Comparison of ENCODE assay signal across 29 cellular contexts in genomic region chr4:148857973-148858534, GRCh38.
DNase-seq lines count a peak whose midpoint lies in the region; ATAC-seq, FAIRE-seq and TF ChIP-seq lines count a peak whose summit lies in the region.
"Had no signal": no experiment of that assay in that cellular context is flagged by ENCODE, and none has a peak within 500 bp of the region (broad histone marks: within the 10 kb centered on the region; RNA-seq: fewer than 3 reads in every experiment).

No MANE protein-coding gene starts in this region.

- H3K9me3 ChIP-seq in OCI-LY7 (ENCODE audit: low read length), result no peaks in the 10 kb centered on the region
- no peaks in the 10 kb centered on the region for H3K9me3 ChIP-seq in colonic mucosa
- H3K9me3 ChIP-seq in small intestine (ENCODE audit: control insufficient read depth, low read depth), result no peaks in the 10 kb centered on the region
- H3K9me3 ChIP-seq: A549, HAP-1, SJCRH30 had no signal

- H3K36me3 ChIP-seq in OCI-LY7 (ENCODE audit: insufficient read depth, low read length), result no peaks in the 10 kb centered on the region
- H3K36me3 ChIP-seq in colonic mucosa, result no peaks in the 10 kb centered on the region
- no peaks in the 10 kb centered on the region for H3K36me3 ChIP-seq in small intestine (ENCODE audit: control insufficient read depth in 2 of 2, insufficient read depth in 2 of 2, low read length in 2 of 2)
- H3K36me3 ChIP-seq: BLaER1 treated with 17β-estradiol and CSF1 and Interleukin-3, amounts not matched to agents 10 nM and 100 nM; HAP-1; SJCRH30 had no signal

- H3K4me3 Mint-ChIP-seq in activated CD8-positive, alpha-beta T cell treated with anti-CD3 and anti-CD28 coated beads, Interleukin-2, amount 10 ng/mL, durations not matched to agents 7 days and 5 days, result no peak overlapping the region
- H3K4me3 Mint-ChIP-seq: CD4-positive, alpha-beta T cell; HFFc6 had no signal

- H3K27ac ChIP-seq in OCI-LY7 (ENCODE audit: low read depth, low read length, poor library complexity, severe bottlenecking) (no peak overlapping the region), colonic mucosa (peak overlapping the region; percentile 74), small intestine (ENCODE audit: low read depth in 1 of 2, low read length in 1 of 2) (no peak overlapping the region)
- H3K27ac ChIP-seq: A549; BLaER1 treated with 17β-estradiol and CSF1 and Interleukin-3, amounts not matched to agents 10 nM and 100 nM; PC-9; SJCRH30 had no signal

- POLR2A ChIA-PET in OCI-LY7 (lab: Charles Lee), result no interaction called here
- POLR2A ChIA-PET in activated CD8-positive, alpha-beta T cell treated with anti-CD3 and anti-CD28 coated beads, Interleukin-2, amount 10 ng/mL, durations not matched to agents 7 days and 5 days (lab: Charles Lee), result no interaction called here

- no TSS peak for BruUV-seq in OCI-LY7 (replicated peaks; lab: Mats Ljungman, UMichigan)

- ATAC-seq in HG02571 (IDR thresholded peaks at IDR 0.05; ENCODE audit: unreplicated experiment) (no peak), HG02973 (IDR thresholded peaks at IDR 0.05; ENCODE audit: unreplicated experiment) (no peak)
- no peak for ATAC-seq in activated CD8-positive, alpha-beta T cell treated with anti-CD3 and anti-CD28 coated beads, Interleukin-2, amount 10 ng/mL, durations not matched to agents 7 days and 5 days
- ATAC-seq: A549, Right ventricle myocardium inferior, SK-N-SH treated with all-trans-retinoic acid at 6 μM for 48 hours had no signal

- H3K4me3 ChIP-seq in OCI-LY7 (ENCODE audit: low read depth, low read length, poor library complexity, severe bottlenecking), result no peak overlapping the region
- no peak overlapping the region for H3K4me3 ChIP-seq in colonic mucosa
- no peak overlapping the region for H3K4me3 ChIP-seq in small intestine (ENCODE audit: low read depth in 1 of 2, low read length in 2 of 2)
- H3K4me3 ChIP-seq: A549; BLaER1 treated with 17β-estradiol and CSF1 and Interleukin-3, amounts not matched to agents 10 nM and 100 nM; HAP-1; PC-9; SJCRH30 had no signal

- CTCF ChIA-PET in OCI-LY7 (lab: Charles Lee; ENCODE audit: unreplicated experiment), result no interaction called here
- CTCF ChIA-PET in activated CD8-positive, alpha-beta T cell treated with anti-CD3 and anti-CD28 coated beads, Interleukin-2, amount 10 ng/mL, durations not matched to agents 7 days and 5 days (lab: Charles Lee), result no interaction called here

- H2AFZ ChIP-seq in OCI-LY7 (ENCODE audit: low read length), result peak overlapping the region; percentile 26; the same call in 1 of the 2 replicates
- H2AFZ ChIP-seq: PC-9 had no signal

- TF ChIP-seq CTCF in OCI-LY7 (conservative IDR thresholded peaks at IDR 0.05; ENCODE audit: low read length), result no peak
- TF ChIP-seq CTCF in colonic mucosa (IDR thresholded peaks at IDR 0.05), result no peak

- H3K79me2 ChIP-seq in OCI-LY7 (ENCODE audit: insufficient read depth, low read depth, low read length), result no peaks in the 10 kb centered on the region

- H3K9me3 Mint-ChIP-seq in activated CD8-positive, alpha-beta T cell treated with anti-CD3 and anti-CD28 coated beads, Interleukin-2, amount 10 ng/mL, durations not matched to agents 7 days and 5 days (ENCODE audit: insufficient read depth), result no peaks in the 10 kb centered on the region

- no peak overlapping the region for H3K27ac Mint-ChIP-seq in activated CD8-positive, alpha-beta T cell treated with anti-CD3 and anti-CD28 coated beads, Interleukin-2, amount 10 ng/mL, durations not matched to agents 7 days and 5 days
- H3K27ac Mint-ChIP-seq: CD4-positive, alpha-beta T cell; HFFc6 had no signal

- H3K27me3 Mint-ChIP-seq in activated CD8-positive, alpha-beta T cell treated with anti-CD3 and anti-CD28 coated beads, Interleukin-2, amount 10 ng/mL, durations not matched to agents 7 days and 5 days (ENCODE audit: low read depth), result no peaks in the 10 kb centered on the region

- DNase-seq in OCI-LY7 (ENCODE audit: low spot score) (no peak), colonic mucosa (peak; percentile 59), mucosa of gallbladder (ENCODE audit: low spot score) (peak; percentile 21), small intestine (peak; percentile 79)
- DNase-seq in stimulated activated CD4-positive, alpha-beta T cell treated with anti-CD3 and anti-CD28 coated beads, Interleukin-4, amount 100 ng/mL, for 1 hour, result no peak
- DNase-seq in activated CD8-positive, alpha-beta T cell treated with anti-CD3 and anti-CD28 coated beads, Interleukin-2, amount 10 ng/mL, durations not matched to agents 7 days and 5 days, result no peak
- DNase-seq: AML-193; CD4-positive, alpha-beta T cell; DMS53; GOT3; HFFc6; Kasumi-1; MV-4-11; NCI-H1105; NCI-H1436 treated with DMSO at 0.1 percent for 48 hours; NCI-H187 treated with DMSO at 0.1 percent for 48 hours; NCI-H2107; NCI-H446; NCI-H524 treated with DMSO at 0.1 percent for 48 hours; NCI-H774; PC-9; SJCRH30 had no signal

- intact Hi-C loops in OCI-LY7 (cut with micrococcal nuclease; ENCODE audit: unreplicated experiment) (no loop called here), colonic mucosa (cut with DNase I) (no loop called here)

- no peaks in the 10 kb centered on the region for H4K20me1 ChIP-seq in OCI-LY7 (ENCODE audit: insufficient read depth, low read length)
- H4K20me1 ChIP-seq: BLaER1 treated with 17β-estradiol and CSF1 and Interleukin-3, amounts not matched to agents 10 nM and 100 nM had no signal

- H3K9ac ChIP-seq in colonic mucosa (ENCODE audit: low read depth in 2 of 2, low read length in 2 of 2), result peak overlapping the region in 1 of 2 donors; percentile 46
- H3K9ac ChIP-seq: BLaER1 treated with 17β-estradiol and CSF1 and Interleukin-3, amounts not matched to agents 10 nM and 100 nM had no signal

- no peaks in the 10 kb centered on the region for H3K36me3 Mint-ChIP-seq in activated CD8-positive, alpha-beta T cell treated with anti-CD3 and anti-CD28 coated beads, Interleukin-2, amount 10 ng/mL, durations not matched to agents 7 days and 5 days (ENCODE audit: low read depth)

- H3K9me2 ChIP-seq in OCI-LY7 (ENCODE audit: insufficient read depth, low read length), result no peaks in the 10 kb centered on the region

- FAIRE-seq in small intestine (lab: Jason Lieb, UNC), result no peak
- FAIRE-seq: A549 had no signal

- H3K4me1 Mint-ChIP-seq in activated CD8-positive, alpha-beta T cell treated with anti-CD3 and anti-CD28 coated beads, Interleukin-2, amount 10 ng/mL, durations not matched to agents 7 days and 5 days (ENCODE audit: low read depth), result no peaks in the 10 kb centered on the region

- H3K27me3 ChIP-seq in colonic mucosa, result no peaks in the 10 kb centered on the region
- H3K27me3 ChIP-seq in small intestine (ENCODE audit: control insufficient read depth in 2 of 2, insufficient read depth in 2 of 2, low read length in 2 of 2), result no peaks in the 10 kb centered on the region
- H3K27me3 ChIP-seq: BLaER1 treated with 17β-estradiol and CSF1 and Interleukin-3, amounts not matched to agents 10 nM and 100 nM; SJCRH30 had no signal

- 28 to 42% (median 34%) methylated on average over 4 of the region's 4 CpGs for WGBS in small intestine, 3 donors

- no peak overlapping the region for H3K4me2 ChIP-seq in OCI-LY7 (ENCODE audit: low read length)
- H3K4me2 ChIP-seq: A549; BLaER1 treated with 17β-estradiol and CSF1 and Interleukin-3, amounts not matched to agents 10 nM and 100 nM; PC-9 had no signal

- H3K4me1 ChIP-seq in OCI-LY7 (ENCODE audit: insufficient read depth, low read length, poor library complexity, severe bottlenecking) (no peaks in the 10 kb centered on the region), colonic mucosa (peaks cover 6% of the 10 kb centered on the region), small intestine (ENCODE audit: control insufficient read depth in 2 of 2, insufficient read depth in 1 of 2, low read depth in 1 of 2, low read length in 1 of 2) (no peaks in the 10 kb centered on the region)
- H3K4me1 ChIP-seq: A549; BLaER1 treated with 17β-estradiol and CSF1 and Interleukin-3, amounts not matched to agents 10 nM and 100 nM; HAP-1; SJCRH30 had no signal

Comparison
In these comparisons a context has a peak if more than half of its experiments do, and no peak if none do; other contexts are left out.
1. DNase-seq: peak in colonic mucosa (single experiment), mucosa of gallbladder (single experiment) and small intestine (single experiment); none in OCI-LY7 (single experiment), stimulated activated CD4-positive, alpha-beta T cell treated with anti-CD3 and anti-CD28 coated beads, Interleukin-4, amount 100 ng/mL, for 1 hour (single experiment) and activated CD8-positive, alpha-beta T cell treated with anti-CD3 and anti-CD28 coated beads, Interleukin-2, amount 10 ng/mL, durations not matched to agents 7 days and 5 days (single experiment).